8 cellular contexts compared by ENCODE assay signal in the genomic region with DNA sequence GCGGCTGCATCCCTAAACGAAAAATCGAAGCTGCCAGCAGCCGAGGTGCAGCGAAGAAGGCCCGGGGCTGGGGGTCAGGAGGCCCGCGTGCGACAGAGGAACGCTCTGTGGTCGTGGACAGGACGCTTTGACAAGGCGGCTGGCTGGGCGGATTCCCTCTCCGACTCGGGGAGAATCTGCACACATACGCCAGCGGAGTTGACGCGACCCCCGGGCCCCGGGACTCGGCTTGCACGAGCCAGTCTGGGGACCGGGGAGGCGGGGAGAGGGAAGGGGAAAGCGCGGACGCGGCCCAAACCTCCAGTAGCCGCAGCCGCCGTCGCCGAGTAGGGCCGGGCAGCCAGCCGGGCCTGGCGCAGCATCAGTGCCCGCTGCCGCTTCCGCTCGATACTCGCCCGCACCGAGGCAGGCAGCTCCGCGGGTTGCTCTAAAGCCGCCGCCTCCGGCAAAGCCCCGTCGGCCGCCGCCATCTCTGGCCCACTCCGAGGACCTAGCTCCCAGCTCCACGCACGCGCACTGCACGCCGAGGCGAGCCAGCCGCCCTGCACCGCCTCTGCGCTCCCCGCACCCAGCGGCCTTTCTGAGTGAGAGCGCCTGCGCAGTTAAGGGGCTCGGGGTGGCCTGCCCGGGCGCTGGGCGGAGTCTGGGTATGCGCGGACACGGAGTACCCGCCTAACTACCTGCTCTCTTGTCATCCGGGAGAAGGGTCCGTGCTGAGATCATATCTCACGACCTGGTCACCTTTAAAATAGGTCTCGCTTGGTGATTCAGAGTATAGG.
DNase-seq lines count a peak whose midpoint lies in the region; ATAC-seq and TF ChIP-seq lines count a peak whose summit lies in the region.

TSS of gene XPA (minus strand) at position 518 of the 779 bp plus-strand sequence. CDS start at position 470, 48 bp downstream.

- no peaks in the 10 kb centered on the region for H3K9me3 ChIP-seq in mucosa of stomach (ENCODE audit: control insufficient read depth, low read length)

- H3K4me3 ChIP-seq in mucosa of stomach (ENCODE audit: low read length) = peak within 1 kb of the TSS; percentile 72

- 0 out of 2 replicates have a peak, but pooled peaks have one; percentile 51 for TF ChIP-seq EP300 in Ishikawa (IDR thresholded peaks at IDR 0.05; ENCODE audit: borderline replicate concordance)

- H3K9ac ChIP-seq in mucosa of stomach (ENCODE audit: low read length) = peak within 1 kb of the TSS; percentile 81

- H3K27me3 ChIP-seq in mucosa of stomach (ENCODE audit: control insufficient read depth, insufficient read depth, low read length) = no peaks in the 10 kb centered on the region

- no peaks in the 10 kb centered on the region for H3K36me3 ChIP-seq in mucosa of stomach (ENCODE audit: control insufficient read depth, insufficient read depth, low read length)

- DNase-seq in DMS153 treated with DMSO at 0.1 percent for 48 hours (lab: John Stamatoyannopoulos, UW; ENCODE audit: unreplicated experiment) (peak; percentile 80), OCI-M2 (lab: John Stamatoyannopoulos, UW; ENCODE audit: unreplicated experiment) (peak; percentile 74), erythroblast (lab: John Stamatoyannopoulos, UW) (peak; percentile 94 to 97)
- DNase-seq in activated T-cell treated with anti-CD3 and anti-CD28 coated beads, Interleukin-2, amount 50 U/mL, for 1 hour = peak; percentile 97
- peak; percentile 98 for DNase-seq in stimulated activated CD8-positive, alpha-beta memory T cell treated with anti-CD3 and anti-CD28 coated beads, Interleukin-4, amount 100 ng/mL, for 48 hours

- ATAC-seq in GM21576 (IDR thresholded peaks at IDR 0.05; ENCODE audit: unreplicated experiment) = peak; percentile 92

- TF ChIP-seq POLR2A in erythroblast (IDR thresholded peaks at IDR 0.05; ENCODE audit: low read length) = peak; percentile 72

- TF ChIP-seq RAD21 in Ishikawa (IDR thresholded peaks at IDR 0.05; ENCODE audit: low read depth) = no peak

- H3K4me1 ChIP-seq in mucosa of stomach (ENCODE audit: control insufficient read depth, insufficient read depth, low read length) = peaks cover 11% of the 10 kb centered on the region

TF ChIP-seq in Ishikawa, 13 proteins besides CTCF, POLR2A, EP300 and RAD21:
- TF ChIP-seq TCF12 (IDR thresholded peaks at IDR 0.05; ENCODE audit: low read depth) (peak; percentile 55), ZBTB7A (IDR thresholded peaks at IDR 0.05; ENCODE audit: low read depth) (peak; percentile 75; the same call in 1 of the 2 replicates), FOXM1 (IDR thresholded peaks at IDR 0.05; ENCODE audit: borderline replicate concordance, low read depth) (no peak), TAF1 (IDR thresholded peaks at IDR 0.05; ENCODE audit: low read depth) (peak; percentile 89), YY1 (IDR thresholded peaks at IDR 0.05; ENCODE audit: low read depth) (peak; percentile 89)
- TF ChIP-seq, protein P1, sequence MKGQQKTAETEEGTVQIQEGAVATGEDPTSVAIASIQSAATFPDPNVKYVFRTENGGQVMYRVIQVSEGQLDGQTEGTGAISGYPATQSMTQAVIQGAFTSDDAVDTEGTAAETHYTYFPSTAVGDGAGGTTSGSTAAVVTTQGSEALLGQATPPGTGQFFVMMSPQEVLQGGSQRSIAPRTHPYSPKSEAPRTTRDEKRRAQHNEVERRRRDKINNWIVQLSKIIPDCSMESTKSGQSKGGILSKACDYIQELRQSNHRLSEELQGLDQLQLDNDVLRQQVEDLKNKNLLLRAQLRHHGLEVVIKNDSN (IDR thresholded peaks at IDR 0.05) = no peak; the same call in 1 of the 2 replicates
- TF ChIP-seq, protein P2, sequence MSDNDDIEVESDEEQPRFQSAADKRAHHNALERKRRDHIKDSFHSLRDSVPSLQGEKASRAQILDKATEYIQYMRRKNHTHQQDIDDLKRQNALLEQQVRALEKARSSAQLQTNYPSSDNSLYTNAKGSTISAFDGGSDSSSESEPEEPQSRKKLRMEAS (IDR thresholded peaks at IDR 0.05) = peak; percentile 65

Comparison
In these comparisons a context has a peak if more than half of its experiments do, and no peak if none do; other contexts are left out.
1. Peak in every context shown above with its lines: DNase-seq, ATAC-seq and H3K4me3 ChIP-seq.